In the genomic region with DNA sequence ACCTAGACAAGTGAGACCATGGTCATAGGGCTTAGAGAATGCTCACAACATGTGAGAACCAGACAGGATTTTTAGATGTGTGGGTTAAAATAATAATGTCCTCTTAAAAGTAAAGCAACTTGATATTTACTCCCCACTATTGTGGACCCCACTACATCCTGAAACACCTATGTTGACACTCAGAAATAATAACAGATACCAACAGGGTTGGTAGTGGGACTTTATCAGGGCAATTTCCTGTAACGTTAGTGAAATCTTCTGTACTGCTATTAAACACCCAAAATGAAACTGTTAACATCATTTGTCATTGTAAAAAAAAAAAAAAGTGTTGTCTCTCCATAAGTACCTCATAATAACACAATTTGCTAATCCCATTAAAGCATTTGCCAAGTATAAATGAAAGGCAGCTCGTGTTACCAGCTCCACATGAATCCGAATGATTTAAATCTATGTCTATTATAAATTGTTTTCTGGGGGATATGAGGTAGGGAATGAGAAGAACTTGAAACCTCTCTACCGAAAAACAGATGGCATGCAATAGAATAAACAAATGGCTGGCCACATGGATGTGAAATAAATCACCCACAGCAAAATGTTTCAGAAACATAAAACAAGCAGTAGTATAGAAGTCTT, we compare ENCODE assay signal across 1 cellular context.
A peak's percentile ranks its signal among the peaks of the same experiment; 100 is the strongest.
TF ChIP-seq lines count a peak whose summit lies in the region.

No MANE protein-coding gene starts in this region.

TF ChIP-seq in HEK293, 187 proteins besides CTCF, POLR2A, EP300 and RAD21 (continued from another document and continues in another):
- TF ChIP-seq, protein P1, sequence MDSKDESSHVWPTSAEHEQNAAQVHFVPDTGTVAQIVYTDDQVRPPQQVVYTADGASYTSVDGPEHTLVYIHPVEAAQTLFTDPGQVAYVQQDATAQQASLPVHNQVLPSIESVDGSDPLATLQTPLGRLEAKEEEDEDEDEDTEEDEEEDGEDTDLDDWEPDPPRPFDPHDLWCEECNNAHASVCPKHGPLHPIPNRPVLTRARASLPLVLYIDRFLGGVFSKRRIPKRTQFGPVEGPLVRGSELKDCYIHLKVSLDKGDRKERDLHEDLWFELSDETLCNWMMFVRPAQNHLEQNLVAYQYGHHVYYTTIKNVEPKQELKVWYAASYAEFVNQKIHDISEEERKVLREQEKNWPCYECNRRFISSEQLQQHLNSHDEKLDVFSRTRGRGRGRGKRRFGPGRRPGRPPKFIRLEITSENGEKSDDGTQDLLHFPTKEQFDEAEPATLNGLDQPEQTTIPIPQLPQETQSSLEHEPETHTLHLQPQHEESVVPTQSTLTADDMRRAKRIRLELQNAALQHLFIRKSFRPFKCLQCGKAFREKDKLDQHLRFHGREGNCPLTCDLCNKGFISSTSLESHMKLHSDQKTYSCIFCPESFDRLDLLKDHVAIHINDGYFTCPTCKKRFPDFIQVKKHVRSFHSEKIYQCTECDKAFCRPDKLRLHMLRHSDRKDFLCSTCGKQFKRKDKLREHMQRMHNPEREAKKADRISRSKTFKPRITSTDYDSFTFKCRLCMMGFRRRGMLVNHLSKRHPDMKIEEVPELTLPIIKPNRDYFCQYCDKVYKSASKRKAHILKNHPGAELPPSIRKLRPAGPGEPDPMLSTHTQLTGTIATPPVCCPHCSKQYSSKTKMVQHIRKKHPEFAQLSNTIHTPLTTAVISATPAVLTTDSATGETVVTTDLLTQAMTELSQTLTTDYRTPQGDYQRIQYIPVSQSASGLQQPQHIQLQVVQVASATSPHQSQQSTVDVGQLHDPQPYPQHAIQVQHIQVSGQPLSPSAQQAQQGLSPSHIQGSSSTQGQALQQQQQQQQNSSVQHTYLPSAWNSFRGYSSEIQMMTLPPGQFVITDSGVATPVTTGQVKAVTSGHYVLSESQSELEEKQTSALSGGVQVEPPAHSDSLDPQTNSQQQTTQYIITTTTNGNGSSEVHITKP (tag by site-specific recombination; IDR thresholded peaks at IDR 0.05), result peak; percentile 22
- TF ChIP-seq, protein P2, sequence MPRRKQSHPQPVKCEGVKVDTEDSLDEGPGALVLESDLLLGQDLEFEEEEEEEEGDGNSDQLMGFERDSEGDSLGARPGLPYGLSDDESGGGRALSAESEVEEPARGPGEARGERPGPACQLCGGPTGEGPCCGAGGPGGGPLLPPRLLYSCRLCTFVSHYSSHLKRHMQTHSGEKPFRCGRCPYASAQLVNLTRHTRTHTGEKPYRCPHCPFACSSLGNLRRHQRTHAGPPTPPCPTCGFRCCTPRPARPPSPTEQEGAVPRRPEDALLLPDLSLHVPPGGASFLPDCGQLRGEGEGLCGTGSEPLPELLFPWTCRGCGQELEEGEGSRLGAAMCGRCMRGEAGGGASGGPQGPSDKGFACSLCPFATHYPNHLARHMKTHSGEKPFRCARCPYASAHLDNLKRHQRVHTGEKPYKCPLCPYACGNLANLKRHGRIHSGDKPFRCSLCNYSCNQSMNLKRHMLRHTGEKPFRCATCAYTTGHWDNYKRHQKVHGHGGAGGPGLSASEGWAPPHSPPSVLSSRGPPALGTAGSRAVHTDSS (tag by site-specific recombination; IDR thresholded peaks at IDR 0.05), result no peak
- 0 out of 2 replicates have a peak, but pooled peaks have one; percentile 22 for TF ChIP-seq ZSCAN16 (tag by site-specific recombination; IDR thresholded peaks at IDR 0.05)
- TF ChIP-seq ZNF501 (tag by site-specific recombination; IDR thresholded peaks at IDR 0.05), result peak; percentile 83
- no peak for TF ChIP-seq ZNF658 (tag by site-specific recombination; IDR thresholded peaks at IDR 0.05)
- TF ChIP-seq ZNF747 (tag by site-specific recombination; IDR thresholded peaks at IDR 0.05), result no peak
- TF ChIP-seq ZNF223 (tag by site-specific recombination; IDR thresholded peaks at IDR 0.05), result no peak
- no peak for TF ChIP-seq ZNF146 (tag by site-specific recombination; IDR thresholded peaks at IDR 0.05)
- TF ChIP-seq, protein P3, sequence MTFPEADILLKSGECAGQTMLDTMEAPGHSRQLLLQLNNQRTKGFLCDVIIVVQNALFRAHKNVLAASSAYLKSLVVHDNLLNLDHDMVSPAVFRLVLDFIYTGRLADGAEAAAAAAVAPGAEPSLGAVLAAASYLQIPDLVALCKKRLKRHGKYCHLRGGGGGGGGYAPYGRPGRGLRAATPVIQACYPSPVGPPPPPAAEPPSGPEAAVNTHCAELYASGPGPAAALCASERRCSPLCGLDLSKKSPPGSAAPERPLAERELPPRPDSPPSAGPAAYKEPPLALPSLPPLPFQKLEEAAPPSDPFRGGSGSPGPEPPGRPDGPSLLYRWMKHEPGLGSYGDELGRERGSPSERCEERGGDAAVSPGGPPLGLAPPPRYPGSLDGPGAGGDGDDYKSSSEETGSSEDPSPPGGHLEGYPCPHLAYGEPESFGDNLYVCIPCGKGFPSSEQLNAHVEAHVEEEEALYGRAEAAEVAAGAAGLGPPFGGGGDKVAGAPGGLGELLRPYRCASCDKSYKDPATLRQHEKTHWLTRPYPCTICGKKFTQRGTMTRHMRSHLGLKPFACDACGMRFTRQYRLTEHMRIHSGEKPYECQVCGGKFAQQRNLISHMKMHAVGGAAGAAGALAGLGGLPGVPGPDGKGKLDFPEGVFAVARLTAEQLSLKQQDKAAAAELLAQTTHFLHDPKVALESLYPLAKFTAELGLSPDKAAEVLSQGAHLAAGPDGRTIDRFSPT (tag by site-specific recombination; IDR thresholded peaks at IDR 0.05), result no peak
- no peak for TF ChIP-seq ZNF654 (tag by site-specific recombination; IDR thresholded peaks at IDR 0.05; ENCODE audit: low read depth)
- TF ChIP-seq, protein P4, sequence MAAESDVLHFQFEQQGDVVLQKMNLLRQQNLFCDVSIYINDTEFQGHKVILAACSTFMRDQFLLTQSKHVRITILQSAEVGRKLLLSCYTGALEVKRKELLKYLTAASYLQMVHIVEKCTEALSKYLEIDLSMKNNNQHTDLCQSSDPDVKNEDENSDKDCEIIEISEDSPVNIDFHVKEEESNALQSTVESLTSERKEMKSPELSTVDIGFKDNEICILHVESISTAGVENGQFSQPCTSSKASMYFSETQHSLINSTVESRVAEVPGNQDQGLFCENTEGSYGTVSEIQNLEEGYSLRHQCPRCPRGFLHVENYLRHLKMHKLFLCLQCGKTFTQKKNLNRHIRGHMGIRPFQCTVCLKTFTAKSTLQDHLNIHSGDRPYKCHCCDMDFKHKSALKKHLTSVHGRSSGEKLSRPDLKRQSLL (tag by site-specific recombination; IDR thresholded peaks at IDR 0.05), result no peak
- TF ChIP-seq ZNF670 (tag by site-specific recombination; IDR thresholded peaks at IDR 0.05; ENCODE audit: low read depth), result no peak
- peak; percentile 32; the same call in 1 of the 2 replicates for TF ChIP-seq SCRT2 (tag by site-specific recombination; IDR thresholded peaks at IDR 0.05)
- no peak for TF ChIP-seq ZNF521 (tag by site-specific recombination; IDR thresholded peaks at IDR 0.05)
- TF ChIP-seq, protein P5, sequence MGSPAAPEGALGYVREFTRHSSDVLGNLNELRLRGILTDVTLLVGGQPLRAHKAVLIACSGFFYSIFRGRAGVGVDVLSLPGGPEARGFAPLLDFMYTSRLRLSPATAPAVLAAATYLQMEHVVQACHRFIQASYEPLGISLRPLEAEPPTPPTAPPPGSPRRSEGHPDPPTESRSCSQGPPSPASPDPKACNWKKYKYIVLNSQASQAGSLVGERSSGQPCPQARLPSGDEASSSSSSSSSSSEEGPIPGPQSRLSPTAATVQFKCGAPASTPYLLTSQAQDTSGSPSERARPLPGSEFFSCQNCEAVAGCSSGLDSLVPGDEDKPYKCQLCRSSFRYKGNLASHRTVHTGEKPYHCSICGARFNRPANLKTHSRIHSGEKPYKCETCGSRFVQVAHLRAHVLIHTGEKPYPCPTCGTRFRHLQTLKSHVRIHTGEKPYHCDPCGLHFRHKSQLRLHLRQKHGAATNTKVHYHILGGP (tag by site-specific recombination; IDR thresholded peaks at IDR 0.05), result peak; percentile 93
- TF ChIP-seq ZNF221 (tag by site-specific recombination; IDR thresholded peaks at IDR 0.05; ENCODE audit: borderline replicate concordance), result no peak
- no peak for TF ChIP-seq ZNF677 (tag by site-specific recombination; IDR thresholded peaks at IDR 0.05)
- TF ChIP-seq TCF7L2 (IDR thresholded peaks at IDR 0.05; ENCODE audit: borderline replicate concordance, low read depth, low read length), result no peak
- TF ChIP-seq, protein P6, sequence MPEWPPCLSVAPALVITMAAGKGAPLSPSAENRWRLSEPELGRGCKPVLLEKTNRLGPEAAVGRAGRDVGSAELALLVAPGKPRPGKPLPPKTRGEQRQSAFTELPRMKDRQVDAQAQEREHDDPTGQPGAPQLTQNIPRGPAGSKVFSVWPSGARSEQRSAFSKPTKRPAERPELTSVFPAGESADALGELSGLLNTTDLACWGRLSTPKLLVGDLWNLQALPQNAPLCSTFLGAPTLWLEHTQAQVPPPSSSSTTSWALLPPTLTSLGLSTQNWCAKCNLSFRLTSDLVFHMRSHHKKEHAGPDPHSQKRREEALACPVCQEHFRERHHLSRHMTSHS (tag by site-specific recombination; IDR thresholded peaks at IDR 0.05), result peak; percentile 71
- peak; percentile 85 for TF ChIP-seq KLF10 (tag by site-specific recombination; IDR thresholded peaks at IDR 0.05)
- TF ChIP-seq, protein P7, sequence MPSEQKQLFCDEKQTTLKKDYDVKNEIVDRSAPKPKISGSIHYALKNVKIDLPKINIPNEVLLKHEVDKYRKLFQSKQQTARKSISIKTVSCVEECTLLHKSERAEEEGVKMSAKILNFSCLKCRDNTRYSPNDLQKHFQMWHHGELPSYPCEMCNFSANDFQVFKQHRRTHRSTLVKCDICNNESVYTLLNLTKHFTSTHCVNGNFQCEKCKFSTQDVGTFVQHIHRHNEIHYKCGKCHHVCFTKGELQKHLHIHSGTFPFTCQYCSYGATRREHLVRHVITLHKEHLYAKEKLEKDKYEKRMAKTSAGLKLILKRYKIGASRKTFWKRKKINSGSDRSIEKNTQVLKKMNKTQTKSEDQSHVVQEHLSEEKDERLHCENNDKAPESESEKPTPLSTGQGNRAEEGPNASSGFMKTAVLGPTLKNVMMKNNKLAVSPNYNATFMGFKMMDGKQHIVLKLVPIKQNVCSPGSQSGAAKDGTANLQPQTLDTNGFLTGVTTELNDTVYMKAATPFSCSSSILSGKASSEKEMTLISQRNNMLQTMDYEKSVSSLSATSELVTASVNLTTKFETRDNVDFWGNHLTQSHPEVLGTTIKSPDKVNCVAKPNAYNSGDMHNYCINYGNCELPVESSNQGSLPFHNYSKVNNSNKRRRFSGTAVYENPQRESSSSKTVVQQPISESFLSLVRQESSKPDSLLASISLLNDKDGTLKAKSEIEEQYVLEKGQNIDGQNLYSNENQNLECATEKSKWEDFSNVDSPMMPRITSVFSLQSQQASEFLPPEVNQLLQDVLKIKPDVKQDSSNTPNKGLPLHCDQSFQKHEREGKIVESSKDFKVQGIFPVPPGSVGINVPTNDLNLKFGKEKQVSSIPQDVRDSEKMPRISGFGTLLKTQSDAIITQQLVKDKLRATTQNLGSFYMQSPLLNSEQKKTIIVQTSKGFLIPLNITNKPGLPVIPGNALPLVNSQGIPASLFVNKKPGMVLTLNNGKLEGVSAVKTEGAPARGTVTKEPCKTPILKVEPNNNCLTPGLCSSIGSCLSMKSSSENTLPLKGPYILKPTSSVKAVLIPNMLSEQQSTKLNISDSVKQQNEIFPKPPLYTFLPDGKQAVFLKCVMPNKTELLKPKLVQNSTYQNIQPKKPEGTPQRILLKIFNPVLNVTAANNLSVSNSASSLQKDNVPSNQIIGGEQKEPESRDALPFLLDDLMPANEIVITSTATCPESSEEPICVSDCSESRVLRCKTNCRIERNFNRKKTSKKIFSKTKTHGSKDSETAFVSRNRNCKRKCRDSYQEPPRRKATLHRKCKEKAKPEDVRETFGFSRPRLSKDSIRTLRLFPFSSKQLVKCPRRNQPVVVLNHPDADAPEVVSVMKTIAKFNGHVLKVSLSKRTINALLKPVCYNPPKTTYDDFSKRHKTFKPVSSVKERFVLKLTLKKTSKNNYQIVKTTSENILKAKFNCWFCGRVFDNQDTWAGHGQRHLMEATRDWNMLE (tag by site-specific recombination; conservative IDR thresholded peaks at IDR 0.05; ENCODE audit: low read depth), result peak; percentile 35; the same call in 1 of the 2 replicates
- TF ChIP-seq, protein P8, sequence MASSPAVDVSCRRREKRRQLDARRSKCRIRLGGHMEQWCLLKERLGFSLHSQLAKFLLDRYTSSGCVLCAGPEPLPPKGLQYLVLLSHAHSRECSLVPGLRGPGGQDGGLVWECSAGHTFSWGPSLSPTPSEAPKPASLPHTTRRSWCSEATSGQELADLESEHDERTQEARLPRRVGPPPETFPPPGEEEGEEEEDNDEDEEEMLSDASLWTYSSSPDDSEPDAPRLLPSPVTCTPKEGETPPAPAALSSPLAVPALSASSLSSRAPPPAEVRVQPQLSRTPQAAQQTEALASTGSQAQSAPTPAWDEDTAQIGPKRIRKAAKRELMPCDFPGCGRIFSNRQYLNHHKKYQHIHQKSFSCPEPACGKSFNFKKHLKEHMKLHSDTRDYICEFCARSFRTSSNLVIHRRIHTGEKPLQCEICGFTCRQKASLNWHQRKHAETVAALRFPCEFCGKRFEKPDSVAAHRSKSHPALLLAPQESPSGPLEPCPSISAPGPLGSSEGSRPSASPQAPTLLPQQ (tag by site-specific recombination; IDR thresholded peaks at IDR 0.05), result peak; percentile 83
- TF ChIP-seq, protein P9, sequence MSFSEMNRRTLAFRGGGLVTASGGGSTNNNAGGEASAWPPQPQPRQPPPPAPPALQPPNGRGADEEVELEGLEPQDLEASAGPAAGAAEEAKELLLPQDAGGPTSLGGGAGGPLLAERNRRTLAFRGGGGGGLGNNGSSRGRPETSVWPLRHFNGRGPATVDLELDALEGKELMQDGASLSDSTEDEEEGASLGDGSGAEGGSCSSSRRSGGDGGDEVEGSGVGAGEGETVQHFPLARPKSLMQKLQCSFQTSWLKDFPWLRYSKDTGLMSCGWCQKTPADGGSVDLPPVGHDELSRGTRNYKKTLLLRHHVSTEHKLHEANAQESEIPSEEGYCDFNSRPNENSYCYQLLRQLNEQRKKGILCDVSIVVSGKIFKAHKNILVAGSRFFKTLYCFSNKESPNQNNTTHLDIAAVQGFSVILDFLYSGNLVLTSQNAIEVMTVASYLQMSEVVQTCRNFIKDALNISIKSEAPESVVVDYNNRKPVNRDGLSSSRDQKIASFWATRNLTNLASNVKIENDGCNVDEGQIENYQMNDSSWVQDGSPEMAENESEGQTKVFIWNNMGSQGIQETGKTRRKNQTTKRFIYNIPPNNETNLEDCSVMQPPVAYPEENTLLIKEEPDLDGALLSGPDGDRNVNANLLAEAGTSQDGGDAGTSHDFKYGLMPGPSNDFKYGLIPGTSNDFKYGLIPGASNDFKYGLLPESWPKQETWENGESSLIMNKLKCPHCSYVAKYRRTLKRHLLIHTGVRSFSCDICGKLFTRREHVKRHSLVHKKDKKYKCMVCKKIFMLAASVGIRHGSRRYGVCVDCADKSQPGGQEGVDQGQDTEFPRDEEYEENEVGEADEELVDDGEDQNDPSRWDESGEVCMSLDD (tag by site-specific recombination; IDR thresholded peaks at IDR 0.05), result no peak
- no peak for TF ChIP-seq ZNF544 (tag by site-specific recombination; IDR thresholded peaks at IDR 0.05)
- TF ChIP-seq ZNF394 (tag by site-specific recombination; IDR thresholded peaks at IDR 0.05; ENCODE audit: borderline replicate concordance), result peak; percentile 55; the same call in 1 of the 2 replicates
- peak; percentile 70 for TF ChIP-seq ZNF558 (tag by site-specific recombination; IDR thresholded peaks at IDR 0.05)
- TF ChIP-seq KLF1 (tag by site-specific recombination; IDR thresholded peaks at IDR 0.05), result no peak
- TF ChIP-seq ZNF561 (tag by site-specific recombination; IDR thresholded peaks at IDR 0.05; ENCODE audit: borderline replicate concordance), result no peak
- TF ChIP-seq ZNF155 (tag by site-specific recombination; IDR thresholded peaks at IDR 0.05), result no peak
